Comparison of ENCODE assay signal across 1 cellular context in the genomic region with DNA sequence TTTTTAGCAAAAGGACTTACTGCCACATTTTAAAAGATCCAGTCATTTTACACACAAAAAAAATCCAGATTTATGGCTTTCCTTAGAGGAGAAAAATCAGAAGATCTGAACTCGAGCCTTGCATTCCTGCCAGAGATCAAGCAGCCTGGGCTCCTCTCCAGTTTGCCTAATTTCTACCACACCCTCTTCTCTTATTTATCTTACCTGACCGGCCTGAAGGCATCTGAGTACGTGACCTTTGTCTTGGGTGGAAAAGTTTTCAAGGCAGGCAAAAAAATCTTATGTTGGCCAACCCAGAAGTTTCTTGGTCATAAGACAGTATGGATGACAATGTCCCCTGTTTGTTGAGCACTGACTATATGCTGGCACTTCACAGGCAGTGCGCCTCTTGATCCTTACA.
TF ChIP-seq lines count a peak whose summit lies in the region.

No MANE protein-coding gene starts in this region.

TF ChIP-seq in HepG2, 621 proteins besides CTCF, POLR2A, EP300 and RAD21 (continued from another document):
- TF ChIP-seq ATF2 (CRISPR knock-in tag; IDR thresholded peaks at IDR 0.05) (no peak), HMG20B (CRISPR knock-in tag; conservative IDR thresholded peaks at IDR 0.05) (no peak), HCFC1 (IDR thresholded peaks at IDR 0.05; ENCODE audit: low read depth, low read length) (no peak), ZNF281 (CRISPR knock-in tag; IDR thresholded peaks at IDR 0.05; ENCODE audit: borderline replicate concordance) (no peak), CSRNP1 (CRISPR knock-in tag; IDR thresholded peaks at IDR 0.05) (no peak), ZFY (CRISPR knock-in tag; IDR thresholded peaks at IDR 0.05) (no peak)
- TF ChIP-seq, protein P1, sequence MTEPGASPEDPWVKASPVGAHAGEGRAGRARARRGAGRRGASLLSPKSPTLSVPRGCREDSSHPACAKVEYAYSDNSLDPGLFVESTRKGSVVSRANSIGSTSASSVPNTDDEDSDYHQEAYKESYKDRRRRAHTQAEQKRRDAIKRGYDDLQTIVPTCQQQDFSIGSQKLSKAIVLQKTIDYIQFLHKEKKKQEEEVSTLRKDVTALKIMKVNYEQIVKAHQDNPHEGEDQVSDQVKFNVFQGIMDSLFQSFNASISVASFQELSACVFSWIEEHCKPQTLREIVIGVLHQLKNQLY (CRISPR knock-in tag; IDR thresholded peaks at IDR 0.05): no peak
- TF ChIP-seq, protein P2, sequence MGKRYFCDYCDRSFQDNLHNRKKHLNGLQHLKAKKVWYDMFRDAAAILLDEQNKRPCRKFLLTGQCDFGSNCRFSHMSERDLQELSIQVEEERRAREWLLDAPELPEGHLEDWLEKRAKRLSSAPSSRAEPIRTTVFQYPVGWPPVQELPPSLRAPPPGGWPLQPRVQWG (CRISPR knock-in tag; IDR thresholded peaks at IDR 0.05; ENCODE audit: borderline replicate concordance, low read depth): no peak
